1 cellular context compared by ENCODE assay signal in genomic region chr6:25660512-25660911, GRCh38.
TF ChIP-seq lines count a peak whose summit lies in the region.

No MANE protein-coding gene starts in this region.

TF ChIP-seq in HepG2, 621 proteins besides CTCF, POLR2A, EP300 and RAD21 (continued from another document and continues in another):
- TF ChIP-seq SSRP1 (CRISPR knock-in tag; IDR thresholded peaks at IDR 0.05) (no peak), SNAPC4 (CRISPR knock-in tag; IDR thresholded peaks at IDR 0.05) (no peak), CBX2 (IDR thresholded peaks at IDR 0.05; ENCODE audit: low read depth, low read length) (no peak), CBX2 (CRISPR knock-in tag; IDR thresholded peaks at IDR 0.05; ENCODE audit: low read depth) (no peak), ZNF589 (CRISPR knock-in tag; conservative IDR thresholded peaks at IDR 0.05) (no peak), BCL6 (CRISPR knock-in tag; IDR thresholded peaks at IDR 0.05) (peak; percentile 36; the same call in 1 of the 2 replicates), ZNF121 (CRISPR knock-in tag; IDR thresholded peaks at IDR 0.05) (no peak), NFE2L1 (CRISPR knock-in tag; IDR thresholded peaks at IDR 0.05; ENCODE audit: borderline replicate concordance) (no peak), SKI (IDR thresholded peaks at IDR 0.05; ENCODE audit: partially characterized antibody) (no peak), ZNF788 (CRISPR knock-in tag; IDR thresholded peaks at IDR 0.05; ENCODE audit: borderline replicate concordance) (no peak), ZNF512 (CRISPR knock-in tag; IDR thresholded peaks at IDR 0.05) (no peak), ZNF709 (CRISPR knock-in tag; IDR thresholded peaks at IDR 0.05) (no peak), TBP (CRISPR knock-in tag; IDR thresholded peaks at IDR 0.05) (no peak), ZNF205 (CRISPR knock-in tag; IDR thresholded peaks at IDR 0.05) (0 out of 2 replicates have a peak, but pooled peaks have one; percentile 43), TEAD2 (CRISPR knock-in tag; IDR thresholded peaks at IDR 0.05) (no peak), ASH2L (IDR thresholded peaks at IDR 0.05; ENCODE audit: insufficient read length, low read depth, low read length) (no peak), AKNA (CRISPR knock-in tag; IDR thresholded peaks at IDR 0.05; ENCODE audit: borderline replicate concordance) (no peak), ZNF816 (CRISPR knock-in tag; IDR thresholded peaks at IDR 0.05; ENCODE audit: borderline replicate concordance) (no peak), ZNF430 (CRISPR knock-in tag; IDR thresholded peaks at IDR 0.05) (no peak), RARA (CRISPR knock-in tag; IDR thresholded peaks at IDR 0.05) (peak; percentile 48), KLF6 (CRISPR knock-in tag; IDR thresholded peaks at IDR 0.05) (peak; percentile 35; the same call in 1 of the 2 replicates), TARDBP (CRISPR knock-in tag; IDR thresholded peaks at IDR 0.05) (peak; percentile 44; the same call in 1 of the 2 replicates), FOSL2 (CRISPR knock-in tag; IDR thresholded peaks at IDR 0.05) (peak; percentile 99), ZNF12 (CRISPR knock-in tag; IDR thresholded peaks at IDR 0.05) (peak; percentile 72; the same call in 1 of the 2 replicates), ZFYVE20 (CRISPR knock-in tag; IDR thresholded peaks at IDR 0.05; ENCODE audit: borderline replicate concordance, low read depth) (no peak), ARHGAP35 (CRISPR knock-in tag; IDR thresholded peaks at IDR 0.05; ENCODE audit: borderline replicate concordance) (no peak), HIVEP1 (CRISPR knock-in tag; IDR thresholded peaks at IDR 0.05) (no peak), FOXO1 (CRISPR knock-in tag; IDR thresholded peaks at IDR 0.05) (peak; percentile 87), TEF (CRISPR knock-in tag; IDR thresholded peaks at IDR 0.05) (no peak), MAFG (CRISPR knock-in tag; IDR thresholded peaks at IDR 0.05) (peak; percentile 87), ZNF136 (CRISPR knock-in tag; IDR thresholded peaks at IDR 0.05; ENCODE audit: low read depth) (0 out of 2 replicates have a peak, but pooled peaks have one; percentile 11), CREM (IDR thresholded peaks at IDR 0.05) (no peak), CREM (CRISPR knock-in tag; IDR thresholded peaks at IDR 0.05) (no peak), ZNF784 (CRISPR knock-in tag; IDR thresholded peaks at IDR 0.05; ENCODE audit: borderline replicate concordance) (no peak), ZNF660 (CRISPR knock-in tag; IDR thresholded peaks at IDR 0.05; ENCODE audit: borderline replicate concordance, low read depth) (no peak), NCOA2 (CRISPR knock-in tag; IDR thresholded peaks at IDR 0.05) (peak; percentile 33; the same call in 1 of the 2 replicates), DMAP1 (CRISPR knock-in tag; IDR thresholded peaks at IDR 0.05) (no peak), MTA3 (CRISPR knock-in tag; IDR thresholded peaks at IDR 0.05) (no peak), HNF4G (IDR thresholded peaks at IDR 0.05; ENCODE audit: borderline replicate concordance, low read depth, low read length) (no peak), HNF4G (CRISPR knock-in tag; IDR thresholded peaks at IDR 0.05; ENCODE audit: borderline replicate concordance, low read depth) (no peak), TEAD3 (CRISPR knock-in tag; optimal IDR thresholded peaks at IDR 0.05; ENCODE audit: borderline replicate concordance) (peak; percentile 55), SRF (IDR thresholded peaks at IDR 0.05; ENCODE audit: low read depth, low read length) (no peak), ZNF790 (CRISPR knock-in tag; IDR thresholded peaks at IDR 0.05; ENCODE audit: borderline replicate concordance) (no peak), ZNF207 (IDR thresholded peaks at IDR 0.05; ENCODE audit: borderline replicate concordance) (no peak), ZEB1 (IDR thresholded peaks at IDR 0.05; ENCODE audit: insufficient replicate concordance, low read depth) (no peak), LCORL (IDR thresholded peaks at IDR 0.05) (no peak), LCORL (CRISPR knock-in tag; IDR thresholded peaks at IDR 0.05) (0 out of 2 replicates have a peak, but pooled peaks have one; percentile 21), ZNF552 (CRISPR knock-in tag; IDR thresholded peaks at IDR 0.05; ENCODE audit: borderline replicate concordance) (no peak), THAP9 (CRISPR knock-in tag; IDR thresholded peaks at IDR 0.05; ENCODE audit: borderline replicate concordance) (no peak), TAF1 (CRISPR knock-in tag; IDR thresholded peaks at IDR 0.05) (no peak), ZNF3 (CRISPR knock-in tag; IDR thresholded peaks at IDR 0.05) (no peak), PAF1 (CRISPR knock-in tag; IDR thresholded peaks at IDR 0.05) (no peak), TCF7 (IDR thresholded peaks at IDR 0.05; ENCODE audit: low read depth) (no peak), SAP130 (CRISPR knock-in tag; IDR thresholded peaks at IDR 0.05; ENCODE audit: low read depth) (peak; percentile 74), NFE2L2 (IDR thresholded peaks at IDR 0.05; ENCODE audit: low read length) (no peak), JUNB (CRISPR knock-in tag; IDR thresholded peaks at IDR 0.05; ENCODE audit: borderline replicate concordance) (no peak; the same call in 1 of the 2 replicates), MAX (IDR thresholded peaks at IDR 0.05) (peak; percentile 76; the same call in 1 of the 2 replicates), CREB3 (CRISPR knock-in tag; IDR thresholded peaks at IDR 0.05) (no peak), RBAK (CRISPR knock-in tag; IDR thresholded peaks at IDR 0.05) (no peak), GPN1 (CRISPR knock-in tag; IDR thresholded peaks at IDR 0.05; ENCODE audit: borderline replicate concordance) (no peak)
